Comparison of ENCODE assay signal across 11 cellular contexts in the genomic region with DNA sequence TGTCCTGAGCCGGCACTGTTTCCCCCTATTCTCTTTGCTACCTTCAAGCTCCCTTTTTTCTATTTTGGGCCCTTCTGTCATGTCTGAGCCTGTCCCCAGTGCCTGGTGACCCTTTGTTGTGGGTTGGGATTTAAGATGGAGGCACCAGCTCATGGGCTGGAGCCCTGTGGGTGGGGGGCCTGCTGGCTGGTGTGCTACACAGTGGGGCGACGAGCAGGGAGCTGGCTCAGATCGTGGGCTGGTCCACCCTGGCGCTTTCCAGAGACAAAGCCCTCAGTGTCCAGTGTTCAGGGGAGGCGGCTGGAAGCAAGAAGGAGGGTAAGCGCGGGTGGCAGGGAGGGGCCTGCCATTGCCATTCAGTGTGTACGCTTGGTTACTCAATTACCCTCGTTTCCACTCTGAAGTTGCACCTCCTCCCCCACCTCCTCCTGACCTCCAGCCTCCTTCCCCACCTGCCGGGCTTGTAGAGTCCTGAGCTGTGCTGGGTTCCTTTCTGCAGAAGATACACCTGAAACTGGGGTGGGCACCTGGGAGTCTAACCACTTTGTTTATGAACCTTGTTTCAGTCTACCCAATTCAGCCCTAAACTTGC. TPM values are rescaled to one million over a fixed set of nuclear protein-coding genes. Genes with fewer than 3 reads are reported as not detected.
DNase-seq lines count a peak whose midpoint lies in the region; ATAC-seq and TF ChIP-seq lines count a peak whose summit lies in the region.
"Had no signal": no experiment of that assay in that cellular context is flagged by ENCODE, and none has a peak within 500 bp of the region (broad histone marks: within the 10 kb centered on the region; RNA-seq: fewer than 3 reads in every experiment).

No MANE protein-coding gene starts in this region.

- H3K27me3 Mint-ChIP-seq in mesothelial cell of epicardium (ENCODE audit: low read depth), result no peaks in the 10 kb centered on the region
- H3K27me3 Mint-ChIP-seq: activated naive CD8-positive, alpha-beta T cell treated with anti-CD3 and anti-CD28 coated beads for 36 hours had no signal

- peak overlapping the region; percentile 87 for H3K4me2 ChIP-seq in mammary epithelial cell (ENCODE audit: insufficient read depth, low read depth, low read length)

- peak overlapping the region; percentile 97 for H2AFZ ChIP-seq in mammary epithelial cell (ENCODE audit: low read depth, low read length)

- CTCF ChIA-PET in mammary epithelial cell (lab: Charles Lee; ENCODE audit: low non-redundant PET), result no interaction called here

- no peak for TF ChIP-seq CTCF in mammary epithelial cell (conservative IDR thresholded peaks at IDR 0.05 in 1 of 2, IDR thresholded peaks at IDR 0.05 in 1 of 2; ENCODE audit: extremely low read depth in 1 of 2, insufficient read depth in 1 of 2, low read depth in 1 of 2, low read length in 2 of 2)
- no peak for TF ChIP-seq CTCF in mesothelial cell of epicardium (IDR thresholded peaks at IDR 0.05; ENCODE audit: unreplicated experiment)
- no peak for TF ChIP-seq CTCF in upper lobe of left lung (IDR thresholded peaks at IDR 0.05)
- no peak for TF ChIP-seq CTCF in gastrocnemius medialis (IDR thresholded peaks at IDR 0.05 in 4 of 5, conservative IDR thresholded peaks at IDR 0.05 in 1 of 5)

- BruUV-seq in mammary epithelial cell (replicated peaks; lab: Mats Ljungman, UMichigan), result no TSS peak

- in situ Hi-C loops in mammary epithelial cell (cut with MboI; ENCODE audit: low sequenced_read_pairs in 2 of 2) (no loop called here), gastrocnemius medialis (cut with MboI; ENCODE audit: low sequenced_read_pairs in 4 of 4) (no loop called here)

- H3K36me3 Mint-ChIP-seq in mesothelial cell of epicardium, result peaks cover 10% of the 10 kb centered on the region

- peak overlapping the region; percentile 8 for H3K4me3 Mint-ChIP-seq in mesothelial cell of epicardium

- H3K4me3 ChIP-seq in mammary epithelial cell (replicated peaks in 1 of 3; ENCODE audit: insufficient read depth in 1 of 3, low read depth in 2 of 3, low read length in 3 of 3), result peak overlapping the region in 2 of 3 experiments; percentile 24 to 35
- H3K4me3 ChIP-seq in upper lobe of left lung, result no peak overlapping the region
- no peak overlapping the region for H3K4me3 ChIP-seq in gastrocnemius medialis

- H3K27ac Mint-ChIP-seq in mesothelial cell of epicardium, result peak overlapping the region; percentile 78

- no peaks in the 10 kb centered on the region for H3K27me3 ChIP-seq in mammary epithelial cell (ENCODE audit: insufficient read depth, low read length)
- no peaks in the 10 kb centered on the region for H3K27me3 ChIP-seq in upper lobe of left lung
- no peaks in the 10 kb centered on the region for H3K27me3 ChIP-seq in gastrocnemius medialis

- DNase-seq in NCI-H345 (lab: John Stamatoyannopoulos, UW) (peak; percentile 33), NCI-H345 treated with DMSO at 0.1 percent for 48 hours (lab: John Stamatoyannopoulos, UW; ENCODE audit: unreplicated experiment) (no peak), mammary epithelial cell (no peak), mesothelial cell of epicardium (ENCODE audit: low spot score in 2 of 2, unreplicated experiment in 2 of 2) (no peak), upper lobe of left lung (peak in 1 of 2 donors; percentile 62), gastrocnemius medialis (no peak)
- DNase-seq: activated naive CD8-positive, alpha-beta T cell treated with anti-CD3 and anti-CD28 coated beads for 36 hours; NCI-H526 treated with DMSO at 0.1 percent for 48 hours; stimulated activated naive CD4-positive, alpha-beta T cell had no signal

- intact Hi-C loops in mammary epithelial cell (cut with micrococcal nuclease) (no loop called here), gastrocnemius medialis (cut with DNase I; ENCODE audit: low total_unique reads) (no loop called here)

- TF ChIP-seq POLR2A in upper lobe of left lung (IDR thresholded peaks at IDR 0.05) (no peak), gastrocnemius medialis (IDR thresholded peaks at IDR 0.05) (no peak)

- H3K79me2 ChIP-seq in mammary epithelial cell (ENCODE audit: insufficient read depth, low read length), result no peaks in the 10 kb centered on the region

- H3K9me3 Mint-ChIP-seq in mesothelial cell of epicardium, result no peaks in the 10 kb centered on the region
- H3K9me3 Mint-ChIP-seq: activated naive CD8-positive, alpha-beta T cell treated with anti-CD3 and anti-CD28 coated beads for 36 hours had no signal

- H3K9ac ChIP-seq in mammary epithelial cell (ENCODE audit: insufficient read depth, low read length), result no peak overlapping the region

- H3K27ac ChIP-seq in mammary epithelial cell (ENCODE audit: insufficient read depth, low read depth, low read length), result peak overlapping the region; percentile 32
- peak overlapping the region; percentile 56 to 86 (median 70) for H3K27ac ChIP-seq in upper lobe of left lung
- H3K27ac ChIP-seq in gastrocnemius medialis, result peak overlapping the region in 1 of 4 donors; percentile 39

- peaks cover 50% of the 10 kb centered on the region for H3K4me1 Mint-ChIP-seq in mesothelial cell of epicardium

- WGBS in mammary epithelial cell (ENCODE audit: low coverage, missing lambda C conversion rate), result 7% methylated on average over 5 of the region's 11 CpGs
- WGBS in upper lobe of left lung, 2 donors, result 36 to 41% methylated on average over 6 to 11 of the region's 11 CpGs

- no peaks in the 10 kb centered on the region for H4K20me1 ChIP-seq in mammary epithelial cell (ENCODE audit: insufficient read depth, low read length)

- no peak for TF ChIP-seq EP300 in upper lobe of left lung (IDR thresholded peaks at IDR 0.05)

- dilution Hi-C loops in mammary epithelial cell (cut with HindIII; ENCODE audit: low sequenced_read_pairs), result no loop called here

- peaks cover 39% of the 10 kb centered on the region for H3K4me1 ChIP-seq in mammary epithelial cell (ENCODE audit: insufficient read depth, low read length)
- H3K4me1 ChIP-seq in upper lobe of left lung, result peaks cover 37 to 72% (median 58%) of the 10 kb centered on the region in 4 donors
- peaks cover 45 to 47% of the 10 kb centered on the region in 2 donors for H3K4me1 ChIP-seq in gastrocnemius medialis

- no peaks in the 10 kb centered on the region for H3K9me3 ChIP-seq in mammary epithelial cell (replicated peaks; ENCODE audit: insufficient read depth, low read length)
- H3K9me3 ChIP-seq in upper lobe of left lung, result no peaks in the 10 kb centered on the region
- no peaks in the 10 kb centered on the region for H3K9me3 ChIP-seq in gastrocnemius medialis

- ATAC-seq in upper lobe of left lung (ENCODE audit: low FRiP score in 2 of 2) (peak in 1 of 2 donors; percentile 48), HG03039 (IDR thresholded peaks at IDR 0.05; ENCODE audit: unreplicated experiment) (no peak), gastrocnemius medialis (no peak), GM19324 (IDR thresholded peaks at IDR 0.05; ENCODE audit: low FRiP score, unreplicated experiment) (no peak)

- H3K36me3 ChIP-seq in mammary epithelial cell (ENCODE audit: insufficient read depth, low read length) (no peaks in the 10 kb centered on the region), upper lobe of left lung (no peaks in the 10 kb centered on the region), gastrocnemius medialis (peaks cover 0 to 2% of the 10 kb centered on the region in 2 donors)

RNA-seq across cellular contexts. Expression of gene MVB12B, which starts 49.8 kb away (rescaled TPM):
- total RNA-seq in mammary epithelial cell (1 to 10 TPM; 3.0 to 6.6 TPM), mesothelial cell of epicardium (38.0 to 43.7 TPM (median 42.0 TPM) in 3 replicates), upper lobe of left lung (10 to 100 TPM; 36.7 to 60.7 (median 41.0) TPM), gastrocnemius medialis (10 to 100 TPM in 2 of 4 donors, 1 to 10 TPM in 2; 6.1 to 18.0 (median 13.2) TPM)
- polyA plus RNA-seq in mammary epithelial cell, result 2.2 TPM
- polyA minus RNA-seq in mammary epithelial cell, result 0.36 TPM

Comparison
In these comparisons a context has a peak if more than half of its experiments do, and no peak if none do; other contexts are left out.
1. H3K4me3 ChIP-seq: peak in mammary epithelial cell (2 of 3); none in upper lobe of left lung (0 of 4) and gastrocnemius medialis (0 of 4).